ENCODE assay signal across 15 cellular contexts in genomic region chr6:154705471-154706113, GRCh38. TPM values are rescaled to one million over a fixed set of nuclear protein-coding genes. Genes with fewer than 3 reads are reported as not detected.
DNase-seq lines count a peak whose midpoint lies in the region; ATAC-seq and TF ChIP-seq lines count a peak whose summit lies in the region.
"Had no signal": no experiment of that assay in that cellular context is flagged by ENCODE, and none has a peak within 500 bp of the region (broad histone marks: within the 10 kb centered on the region; RNA-seq: fewer than 3 reads in every experiment).

No MANE protein-coding gene starts in this region.

- H3K9me2 ChIP-seq in OCI-LY1 (ENCODE audit: low read depth, low read length): no peaks in the 10 kb centered on the region

- H3K9me3 Mint-ChIP-seq in nephron progenitor cell: no peaks in the 10 kb centered on the region
- H3K9me3 Mint-ChIP-seq: activated T-cell treated with anti-CD3 and anti-CD28 coated beads, Interleukin-2, amount 50 U/mL, for 4 hours had no signal

- no peak for TF ChIP-seq POLR2A in stomach (IDR thresholded peaks at IDR 0.05)

- H3K9ac ChIP-seq in OCI-LY1 (ENCODE audit: low read length): no peak overlapping the region

- H3K4me3 ChIP-seq in H7 (ENCODE audit: insufficient read depth, low read depth, low read length): no peak overlapping the region
- H3K4me3 ChIP-seq in OCI-LY1 (ENCODE audit: low read depth, low read length, poor library complexity, severe bottlenecking): no peak overlapping the region
- no peak overlapping the region for H3K4me3 ChIP-seq in epithelial cell of esophagus (ENCODE audit: low read length)
- H3K4me3 ChIP-seq in stomach: no peak overlapping the region
- H3K4me3 ChIP-seq: heart right ventricle, SK-N-MC, tibial nerve had no signal

- no peaks in the 10 kb centered on the region for H3K79me2 ChIP-seq in OCI-LY1 (ENCODE audit: insufficient read depth, low read length)

- H3K36me3 ChIP-seq in H7 (replicated peaks; ENCODE audit: control insufficient read depth, insufficient read depth, low read length) (no peaks in the 10 kb centered on the region), OCI-LY1 (ENCODE audit: insufficient read depth, low read length) (no peaks in the 10 kb centered on the region), stomach (no peaks in the 10 kb centered on the region)
- H3K36me3 ChIP-seq: heart right ventricle, neutrophil, tibial nerve had no signal

- H3F3A ChIP-seq in OCI-LY1 (ENCODE audit: insufficient read depth, low read length): no peaks in the 10 kb centered on the region

- no peaks in the 10 kb centered on the region for H3K4me1 ChIP-seq in OCI-LY1 (ENCODE audit: insufficient read depth, low read length, severe bottlenecking)
- peaks cover 0 to 16% (median 4%) of the 10 kb centered on the region in 4 donors for H3K4me1 ChIP-seq in stomach

- no peaks in the 10 kb centered on the region for H3K36me3 Mint-ChIP-seq in nephron progenitor cell (ENCODE audit: low read depth)

- peak overlapping the region; percentile 52 for H3K27ac Mint-ChIP-seq in nephron progenitor cell

- peak; percentile 31; the same call in 1 of the 2 replicates for TF ChIP-seq CTCF in OCI-LY1 (IDR thresholded peaks at IDR 0.05; ENCODE audit: low read length)
- peak; percentile 3 for TF ChIP-seq CTCF in epithelial cell of esophagus (IDR thresholded peaks at IDR 0.05; ENCODE audit: insufficient read depth, low read depth, low read length, missing control alignments)
- no peak for TF ChIP-seq CTCF in nephron progenitor cell (IDR thresholded peaks at IDR 0.05)
- TF ChIP-seq CTCF in stomach (IDR thresholded peaks at IDR 0.05): peak in 1 of 7 experiments; percentile 34

- H2AFZ ChIP-seq in OCI-LY1 (ENCODE audit: low read length): no peak overlapping the region

- H3K4me2 ChIP-seq in OCI-LY1 (ENCODE audit: low read length): no peak overlapping the region

- no peaks in the 10 kb centered on the region for H3K4me1 Mint-ChIP-seq in nephron progenitor cell

- TF ChIP-seq EP300 in stomach (IDR thresholded peaks at IDR 0.05): no peak

- no peaks in the 10 kb centered on the region for H4K20me1 ChIP-seq in OCI-LY1 (ENCODE audit: insufficient read depth, low read length)

- H3K27me3 ChIP-seq in H7 (ENCODE audit: control insufficient read depth, insufficient read depth, low read length) (no peaks in the 10 kb centered on the region), OCI-LY1 (ENCODE audit: insufficient read depth, low read length) (no peaks in the 10 kb centered on the region), stomach (peaks cover 0 to 6% (median 0%) of the 10 kb centered on the region in 3 donors)
- H3K27me3 ChIP-seq: neutrophil, tibial nerve had no signal

- WGBS in stomach, 5 donors: 30 to 56% (median 40%) methylated on average over 8 of the region's 8 CpGs

- intact Hi-C loops in stomach (cut with DNase I; ENCODE audit: low total_unique reads): no loop called here

- no peak overlapping the region for H3K4me3 Mint-ChIP-seq in nephron progenitor cell
- H3K4me3 Mint-ChIP-seq: activated T-cell treated with anti-CD3 and anti-CD28 coated beads, Interleukin-2, amount 50 U/mL, for 4 hours had no signal

- no peaks in the 10 kb centered on the region for H3K9me3 ChIP-seq in OCI-LY1 (ENCODE audit: low read length)
- H3K9me3 ChIP-seq in stomach: no peaks in the 10 kb centered on the region
- H3K9me3 ChIP-seq: heart right ventricle, neutrophil, tibial nerve had no signal

- no peak for ATAC-seq in activated CD4-positive, CD25-positive, alpha-beta regulatory T cell treated with anti-CD3 and anti-CD28 coated beads, Interleukin-2, amount 50 U/mL, for 24 hours
- ATAC-seq: activated T-cell treated with anti-CD3 and anti-CD28 coated beads, Interleukin-2, amount 50 U/mL, for 4 hours had no signal

- H3K27ac ChIP-seq in OCI-LY1 (ENCODE audit: low read depth, low read length, poor library complexity, severe bottlenecking) (no peak overlapping the region), stomach (no peak overlapping the region)
- H3K27ac ChIP-seq: heart right ventricle, neutrophil, SK-N-MC, tibial nerve had no signal

- DNase-seq in H7: peak; percentile 42
- no peak for DNase-seq in epithelial cell of esophagus (ENCODE audit: low read depth)
- DNase-seq in nephron progenitor cell: no peak
- DNase-seq in stomach: no peak
- DNase-seq in SHP77 (lab: John Stamatoyannopoulos, UW): no peak
- DNase-seq: activated T-cell treated with anti-CD3 and anti-CD28 coated beads, Interleukin-2, amount 50 U/mL, for 4 hours; effector CD8-positive, alpha-beta T cell; heart right ventricle; NCI-H1694 treated with DMSO at 0.1 percent for 48 hours; NCI-H774 had no signal

- peaks cover 7% of the 10 kb centered on the region for H3K27me3 Mint-ChIP-seq in nephron progenitor cell (ENCODE audit: low read depth, poor library complexity)

RNA-seq across cellular contexts. Expression of gene SCAF8, which starts 27.6 kb away (rescaled TPM):
- total RNA-seq in H7 (2014; rRNA removed; shearing (Covaris generic)): 21.3 and 26.5 TPM in 2 replicates
- 10 to 100 TPM; 15.1 to 62.5 (median 38.8) TPM for total RNA-seq in stomach
- 1 to 10 TPM; 6.6 to 9.2 (median 7.0) TPM for polyA plus RNA-seq in stomach
